In the genomic region with DNA sequence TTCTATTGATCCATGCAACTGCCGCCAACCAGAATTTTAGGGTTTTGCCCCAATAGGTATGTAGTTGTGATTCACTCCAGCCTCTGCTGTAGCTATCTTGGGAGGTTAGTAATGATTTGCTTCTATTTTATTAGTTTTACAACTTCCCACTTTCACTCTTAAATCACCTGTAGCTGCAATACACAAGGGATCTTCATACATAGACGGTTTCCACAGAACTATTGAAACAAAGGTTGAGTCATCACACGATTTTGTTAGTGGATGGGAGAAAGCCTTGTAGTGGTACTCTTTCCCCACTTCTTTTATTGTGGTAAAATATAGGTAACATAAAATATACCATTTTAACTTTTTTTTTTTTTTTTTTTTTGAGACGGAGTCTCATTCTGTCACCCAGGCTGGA, we compare ENCODE assay signal across 11 cellular contexts.
DNase-seq lines count a peak whose midpoint lies in the region; ATAC-seq and TF ChIP-seq lines count a peak whose summit lies in the region.
"Had no signal": no experiment of that assay in that cellular context is flagged by ENCODE, and none has a peak within 500 bp of the region (broad histone marks: within the 10 kb centered on the region; RNA-seq: fewer than 3 reads in every experiment).

No MANE protein-coding gene starts in this region.

- in situ Hi-C loops in gastrocnemius medialis (cut with MboI; ENCODE audit: low sequenced_read_pairs in 4 of 4) = no loop called here

- no peak overlapping the region for H2AK5ac ChIP-seq in mesendoderm (ENCODE audit: low read length)

- TF ChIP-seq CTCF in gastrocnemius medialis (IDR thresholded peaks at IDR 0.05 in 4 of 5, conservative IDR thresholded peaks at IDR 0.05 in 1 of 5) = no peak

- H3K23ac ChIP-seq in mesendoderm (ENCODE audit: low read length) = no peak overlapping the region

- no peak overlapping the region for H3K4ac ChIP-seq in mesendoderm (ENCODE audit: low read depth, low read length)

- H2BK120ac ChIP-seq in mesendoderm (ENCODE audit: low read depth, low read length) = no peak overlapping the region

- H3K79me2 ChIP-seq in mesendoderm (ENCODE audit: control insufficient read depth, insufficient read depth, low read length) = no peaks in the 10 kb centered on the region

- TF ChIP-seq POLR2A in GM18505 (IDR thresholded peaks at IDR 0.05; ENCODE audit: borderline replicate concordance, extremely low read depth, insufficient read depth, insufficient read length) (no peak), gastrocnemius medialis (IDR thresholded peaks at IDR 0.05) (no peak)

- H3K36me3 ChIP-seq in gastrocnemius medialis (no peaks in the 10 kb centered on the region), mesendoderm (ENCODE audit: control insufficient read depth, insufficient read depth, low read length) (no peaks in the 10 kb centered on the region)
- H3K36me3 ChIP-seq: thoracic aorta had no signal

- no peak overlapping the region for H2BK15ac ChIP-seq in mesendoderm (replicated peaks; ENCODE audit: low read depth)

- no peak overlapping the region for H4K5ac ChIP-seq in mesendoderm (ENCODE audit: low read length)

- no CpG with 5 or more reads among the region's 4 CpGs for WGBS in mesendoderm (ENCODE audit: extremely low coverage, insufficient coverage, low lambda C conversion rate)

- peak; percentile 90 for ATAC-seq in GM18505 (IDR thresholded peaks at IDR 0.05; ENCODE audit: unreplicated experiment)
- peak; percentile 79 for ATAC-seq in GM19455 (IDR thresholded peaks at IDR 0.05; ENCODE audit: unreplicated experiment)
- ATAC-seq in HG02798 (IDR thresholded peaks at IDR 0.05; ENCODE audit: poor library complexity, unreplicated experiment) = peak; percentile 75
- ATAC-seq in HG03460 (IDR thresholded peaks at IDR 0.05; ENCODE audit: unreplicated experiment) = peak; percentile 80
- ATAC-seq in gastrocnemius medialis = no peak

- no peaks in the 10 kb centered on the region for H3K9me3 ChIP-seq in gastrocnemius medialis
- H3K9me3 ChIP-seq: thoracic aorta had no signal

- H3K9ac ChIP-seq in mesendoderm (ENCODE audit: low read length) = no peak overlapping the region

- no peaks in the 10 kb centered on the region for H3K79me1 ChIP-seq in mesendoderm (ENCODE audit: low read length)

- DNase-seq in gastrocnemius medialis (no peak), mesendoderm (no peak), Ammon's horn (ENCODE audit: low spot score) (no peak), HT-29 (ENCODE audit: low spot score) (no peak)
- DNase-seq: HCEC 1CT, NCI-H2171 treated with DMSO at 0.1 percent for 48 hours had no signal

- H3K56ac ChIP-seq in mesendoderm (ENCODE audit: low read length) = no peak overlapping the region

- H3K27ac ChIP-seq in gastrocnemius medialis (no peak overlapping the region), mesendoderm (ENCODE audit: low read depth, low read length) (no peak overlapping the region)
- H3K27ac ChIP-seq: thoracic aorta had no signal

- H2BK5ac ChIP-seq in mesendoderm (ENCODE audit: low read length) = no peak overlapping the region

- no peak overlapping the region for H3K18ac ChIP-seq in mesendoderm (ENCODE audit: low read length)

- H3K27me3 ChIP-seq in gastrocnemius medialis (no peaks in the 10 kb centered on the region), mesendoderm (ENCODE audit: insufficient read depth, low read length, poor library complexity) (no peaks in the 10 kb centered on the region)

- H4K8ac ChIP-seq in mesendoderm (ENCODE audit: low read depth, low read length) = no peak overlapping the region

- no peak overlapping the region for H3K4me3 ChIP-seq in gastrocnemius medialis
- no peak overlapping the region for H3K4me3 ChIP-seq in mesendoderm (ENCODE audit: low read length)
- H3K4me3 ChIP-seq: thoracic aorta had no signal

- no peaks in the 10 kb centered on the region for H3K4me1 ChIP-seq in gastrocnemius medialis
- no peaks in the 10 kb centered on the region for H3K4me1 ChIP-seq in mesendoderm (ENCODE audit: control insufficient read depth, low read depth, low read length)

- intact Hi-C loops in gastrocnemius medialis (cut with DNase I; ENCODE audit: low total_unique reads) = no loop called here

- no peak overlapping the region for H3K4me2 ChIP-seq in mesendoderm (ENCODE audit: low read length)

Comparison
In these comparisons a context has a peak if more than half of its experiments do, and no peak if none do; other contexts are left out.
1. ATAC-seq: peak in GM18505 (single experiment), GM19455 (single experiment), HG02798 (single experiment) and HG03460 (single experiment); none in gastrocnemius medialis (0 of 2).